ENCODE assay signal across 15 cellular contexts in the genomic region with DNA sequence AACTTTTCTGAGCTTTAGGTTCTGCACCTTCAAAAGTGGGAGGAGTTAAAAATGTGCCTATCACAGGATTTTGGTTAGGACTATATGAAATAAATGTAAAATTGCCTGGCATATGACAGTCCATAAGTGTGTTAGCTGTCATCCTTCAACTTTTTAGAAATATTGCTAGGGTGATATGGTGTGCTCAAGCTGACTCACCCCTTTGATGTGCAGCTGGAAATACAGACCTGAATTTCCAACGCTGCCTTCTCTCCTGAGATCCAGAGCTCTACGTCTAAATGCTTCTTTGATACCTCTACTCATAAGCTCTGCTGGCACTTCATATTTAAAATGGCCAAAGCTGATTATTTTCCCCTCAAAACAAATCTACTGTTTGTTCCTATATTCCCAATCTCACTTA. TPM values are rescaled to one million over a fixed set of nuclear protein-coding genes. Genes with fewer than 3 reads are reported as not detected.
DNase-seq lines count a peak whose midpoint lies in the region; ATAC-seq and TF ChIP-seq lines count a peak whose summit lies in the region.
"Had no signal": no experiment of that assay in that cellular context is flagged by ENCODE, and none has a peak within 500 bp of the region (broad histone marks: within the 10 kb centered on the region; RNA-seq: fewer than 3 reads in every experiment).

No MANE protein-coding gene starts in this region.

- no peaks in the 10 kb centered on the region for H4K20me1 ChIP-seq in MM.1S (ENCODE audit: insufficient read depth, low read length)

- H3K9me3 Mint-ChIP-seq in Calu3 (ENCODE audit: low read depth, unreplicated experiment) (no peaks in the 10 kb centered on the region), activated B cell treated with CpG ODN at 0.5 μM for 24 hours (no peaks in the 10 kb centered on the region), immature natural killer cell (no peaks in the 10 kb centered on the region)
- H3K9me3 Mint-ChIP-seq: activated T-helper 1 cell treated with anti-CD3 and anti-CD28 coated beads, Interleukin-12 subunit alpha, Interleukin-12 subunit beta, Interleukin-2, Interleukin-4 antibody, amounts not matched to agents 30 ng/mL and 10 ng/mL and 1 ng/mL, durations not matched to agents 14 hours and 24 hours and 36 hours had no signal

- ATAC-seq in activated B cell treated with CpG ODN at 0.5 μM for 24 hours (ENCODE audit: low read depth) = no peak
- ATAC-seq: activated CD8-positive, alpha-beta T cell treated with anti-CD3 and anti-CD28 coated beads for 36 hours; left ventricle myocardium superior had no signal

- H3K9me3 ChIP-seq in MM.1S (replicated peaks; ENCODE audit: insufficient read depth, low read length) = no peaks in the 10 kb centered on the region
- no peaks in the 10 kb centered on the region for H3K9me3 ChIP-seq in spleen
- no peaks in the 10 kb centered on the region for H3K9me3 ChIP-seq in right atrium auricular region
- H3K9me3 ChIP-seq: esophagus muscularis mucosa had no signal

- no peak overlapping the region for H3K9ac ChIP-seq in MM.1S (ENCODE audit: low read length)

- BruUV-seq in Calu3 (replicated peaks; lab: Mats Ljungman, UMichigan) = no TSS peak

- H3K27me3 ChIP-seq in BJ (ENCODE audit: control insufficient read depth, insufficient read depth, low read length) = no peaks in the 10 kb centered on the region
- H3K27me3 ChIP-seq in MM.1S (replicated peaks; ENCODE audit: insufficient read depth, low read length) = 0 out of 2 replicates have a peak, but pooled peaks cover 2% of the 10 kb centered on the region
- no peaks in the 10 kb centered on the region for H3K27me3 ChIP-seq in spleen (replicated peaks in 1 of 7)
- H3K27me3 ChIP-seq in right atrium auricular region = no peaks in the 10 kb centered on the region
- H3K27me3 ChIP-seq: esophagus muscularis mucosa had no signal

- H3K27me3 Mint-ChIP-seq in Calu3 (ENCODE audit: unreplicated experiment) (no peaks in the 10 kb centered on the region), activated B cell treated with CpG ODN at 0.5 μM for 24 hours (no peaks in the 10 kb centered on the region), immature natural killer cell (ENCODE audit: low read depth in 3 of 3) (peaks cover 12 to 15% (median 12%) of the 10 kb centered on the region in 3 donors)
- H3K27me3 Mint-ChIP-seq: activated CD8-positive, alpha-beta T cell treated with anti-CD3 and anti-CD28 coated beads for 36 hours had no signal

- no peak for TF ChIP-seq POLR2A in spleen (IDR thresholded peaks at IDR 0.05)

- H2AFZ ChIP-seq in MM.1S (ENCODE audit: low read length) = no peak overlapping the region

- POLR2A ChIA-PET in BJ (lab: Charles Lee) (interaction anchor here (0.5 kb wide), 1 partner anchor 13 kb away, joined by 3 read pairs; no protein-coding TSS in a partner anchor), activated B cell treated with CpG ODN at 0.5 μM for 24 hours (lab: Charles Lee) (interaction anchor here (1.0 kb wide), 1 partner anchor 368 kb away, joined by 3 read pairs; the partner anchor contains the start of gene BLOC1S5)

- H3K36me3 ChIP-seq in BJ (ENCODE audit: control insufficient read depth, insufficient read depth, low read length) (peaks cover 1% of the 10 kb centered on the region; the same call in 1 of the 2 replicates), MM.1S (replicated peaks; ENCODE audit: insufficient read depth, low read length) (peaks cover under 1% of the 10 kb centered on the region; the same call in 1 of the 2 replicates), spleen (peaks cover 0 to 25% (median 3%) of the 10 kb centered on the region in 6 donors), right atrium auricular region (peaks cover 6% of the 10 kb centered on the region)

- no peaks in the 10 kb centered on the region for H3F3A ChIP-seq in MM.1S (ENCODE audit: insufficient read depth, low read length)

- peak overlapping the region; percentile 99 for H3K4me3 Mint-ChIP-seq in Calu3 (ENCODE audit: low read depth, unreplicated experiment)
- H3K4me3 Mint-ChIP-seq in activated B cell treated with CpG ODN at 0.5 μM for 24 hours = peak overlapping the region; percentile 1
- H3K4me3 Mint-ChIP-seq in immature natural killer cell = no peak overlapping the region

- H3K79me2 ChIP-seq in MM.1S (ENCODE audit: low read length) = peaks cover 24% of the 10 kb centered on the region

- WGBS in spleen, 5 donors = 92 to 98% (median 97%) methylated on average over 2 of the region's 2 CpGs

- H3K4me3 ChIP-seq in BJ (ENCODE audit: low read depth, low read length) (peak overlapping the region; percentile 5), MM.1S (ENCODE audit: low read length) (no peak overlapping the region), spleen (no peak overlapping the region), right atrium auricular region (no peak overlapping the region)
- H3K4me3 ChIP-seq: esophagus muscularis mucosa had no signal

- H3K36me3 Mint-ChIP-seq in Calu3 (ENCODE audit: insufficient read depth, unreplicated experiment) (peaks cover 15% of the 10 kb centered on the region), activated B cell treated with CpG ODN at 0.5 μM for 24 hours (ENCODE audit: low read depth) (peaks cover 29% of the 10 kb centered on the region), immature natural killer cell (peaks cover 0 to 6% (median 0%) of the 10 kb centered on the region in 3 donors)

- no peak overlapping the region for H3K27ac ChIP-seq in MM.1S (ENCODE audit: low read length)
- no peak overlapping the region for H3K27ac ChIP-seq in spleen
- no peak overlapping the region for H3K27ac ChIP-seq in right atrium auricular region
- H3K27ac ChIP-seq: esophagus muscularis mucosa had no signal

- intact Hi-C loops in Calu3 (cut with micrococcal nuclease; ENCODE audit: unreplicated experiment) = no loop called here
- intact Hi-C loops in activated B cell treated with CpG ODN at 0.5 μM for 24 hours (cut with micrococcal nuclease) = loop anchor here (10.0 kb wide), 1 partner anchor 242 kb away; no protein-coding TSS in a partner anchor
- intact Hi-C loops in spleen (cut with DNase I; ENCODE audit: low total_unique reads) = no loop called here

- H3K4me1 ChIP-seq in MM.1S (ENCODE audit: low read length) = peaks cover 4% of the 10 kb centered on the region; the same call in 1 of the 2 replicates
- peaks cover 10 to 50% (median 39%) of the 10 kb centered on the region in 6 donors for H3K4me1 ChIP-seq in spleen
- peaks cover 0 to 24% of the 10 kb centered on the region in 2 donors for H3K4me1 ChIP-seq in right atrium auricular region

- DNase-seq in BJ (ENCODE audit: low read depth) (no peak), Calu3 (no peak), activated B cell treated with CpG ODN at 0.5 μM for 24 hours (no peak), immature natural killer cell (no peak), MM.1S (no peak), spleen (no peak), NCI-H2029 (lab: John Stamatoyannopoulos, UW) (no peak), right atrium auricular region (ENCODE audit: low spot score) (no peak)
- DNase-seq: activated CD8-positive, alpha-beta T cell treated with anti-CD3 and anti-CD28 coated beads for 36 hours; dermis blood vessel endothelial cell; left ventricle myocardium superior; NCI-H1048; NCI-H526 treated with DMSO at 0.1 percent for 48 hours had no signal

- H3K4me2 ChIP-seq in MM.1S (ENCODE audit: low read depth, low read length) = no peak overlapping the region

- no peak for TF ChIP-seq CTCF in BJ (IDR thresholded peaks at IDR 0.05; ENCODE audit: insufficient read depth, low read depth, low read length)
- no peak for TF ChIP-seq CTCF in Calu3 (IDR thresholded peaks at IDR 0.05; ENCODE audit: unreplicated experiment)
- no peak for TF ChIP-seq CTCF in activated B cell treated with CpG ODN at 0.5 μM for 24 hours (IDR thresholded peaks at IDR 0.05)
- no peak for TF ChIP-seq CTCF in MM.1S (IDR thresholded peaks at IDR 0.05; ENCODE audit: low read length)
- TF ChIP-seq CTCF in spleen (IDR thresholded peaks at IDR 0.05 in 8 of 11, conservative IDR thresholded peaks at IDR 0.05 in 3 of 11) = no peak
- no peak for TF ChIP-seq CTCF in right atrium auricular region (IDR thresholded peaks at IDR 0.05)

- H3K4me1 Mint-ChIP-seq in Calu3 (ENCODE audit: low read depth, unreplicated experiment) (peaks cover 17% of the 10 kb centered on the region), activated B cell treated with CpG ODN at 0.5 μM for 24 hours (peaks cover 42% of the 10 kb centered on the region), immature natural killer cell (peaks cover 46 to 57% of the 10 kb centered on the region in 2 donors)

- CTCF ChIA-PET in BJ (lab: Yijun Ruan, JAX) = no interaction called here
- CTCF ChIA-PET in Calu3 (lab: Charles Lee) = no interaction called here
- CTCF ChIA-PET in activated B cell treated with CpG ODN at 0.5 μM for 24 hours (lab: Charles Lee) = no interaction called here

- no peak overlapping the region for H3K27ac Mint-ChIP-seq in Calu3 (ENCODE audit: unreplicated experiment)
- H3K27ac Mint-ChIP-seq in activated B cell treated with CpG ODN at 0.5 μM for 24 hours = no peak overlapping the region
- H3K27ac Mint-ChIP-seq in immature natural killer cell = peak overlapping the region in 5 of 6 donors; percentile 3 to 7 (median 5)
- H3K27ac Mint-ChIP-seq: activated T-helper 1 cell treated with anti-CD3 and anti-CD28 coated beads, Interleukin-12 subunit alpha, Interleukin-12 subunit beta, Interleukin-2, Interleukin-4 antibody, amounts not matched to agents 30 ng/mL and 10 ng/mL and 1 ng/mL, durations not matched to agents 14 hours and 24 hours and 36 hours had no signal

- no peaks in the 10 kb centered on the region for H3K9me2 ChIP-seq in MM.1S (replicated peaks; ENCODE audit: insufficient read depth, low read length)

RNA-seq across cellular contexts. Expression of gene SLC35B3, which starts 2.7 kb away (rescaled TPM):
- polyA plus RNA-seq in BJ (2011; rRNA removed) = 18.5 and 33.1 TPM in 2 replicates
- polyA minus RNA-seq in BJ (2011; rRNA and poly(A)+ RNA removed) = 9.2 and 11.5 TPM in 2 replicates
- total RNA-seq in Calu3 (2022) = 11.0 and 12.7 TPM in 2 replicates
- 12.9 and 13.3 TPM in 2 replicates for total RNA-seq in activated B cell treated with CpG ODN at 0.5 μM for 24 hours
- polyA plus RNA-seq in immature natural killer cell = 10 to 100 TPM; 10.8 to 15.6 (median 14.1) TPM
- total RNA-seq in spleen = 10 to 100 TPM; 11.6 to 19.7 (median 16.5) TPM
- polyA plus RNA-seq in spleen = 10 to 100 TPM; 11.8 to 20.6 (median 16.8) TPM
- total RNA-seq in right atrium auricular region = 1 to 10 TPM; 5.6 to 6.0 TPM

Comparison
In these comparisons a context has a peak if more than half of its experiments do, and no peak if none do; other contexts are left out.
1. H3K27ac Mint-ChIP-seq: peak in immature natural killer cell (5 of 6); none in Calu3 (single experiment) and activated B cell treated with CpG ODN at 0.5 μM for 24 hours (single experiment).
2. H3K4me3 Mint-ChIP-seq: peak in Calu3 (single experiment) and activated B cell treated with CpG ODN at 0.5 μM for 24 hours (single experiment); none in immature natural killer cell (0 of 5).